25 cellular contexts compared by ENCODE assay signal in the genomic region with DNA sequence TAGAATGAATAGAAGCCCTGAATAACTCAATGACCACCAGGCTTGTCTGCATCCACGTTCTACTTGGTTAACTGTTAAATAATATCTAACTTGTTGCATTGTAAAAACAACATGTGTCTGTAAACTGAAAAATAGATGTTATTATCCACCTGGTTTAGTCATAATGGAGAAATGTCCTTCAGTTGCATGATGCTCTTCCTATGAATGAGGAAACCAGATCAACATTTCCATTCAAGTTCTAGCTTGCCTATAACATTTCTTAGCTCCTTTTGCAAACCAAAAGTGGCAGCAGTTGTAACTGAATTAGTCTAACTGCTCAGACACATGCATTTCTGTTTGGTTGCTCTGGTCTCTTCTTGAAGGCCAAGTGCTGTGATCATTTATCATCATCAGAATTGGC.
"Had no signal": no experiment of that assay in that cellular context is flagged by ENCODE, and none has a peak within 500 bp of the region (broad histone marks: within the 10 kb centered on the region; RNA-seq: fewer than 3 reads in every experiment).

No MANE protein-coding gene starts in this region.

- H3K27ac Mint-ChIP-seq: activated CD8-positive, alpha-beta T cell treated with anti-CD3 and anti-CD28 coated beads, Interleukin-2, amount 10 ng/mL, durations not matched to agents 7 days and 5 days; activated naive CD8-positive, alpha-beta T cell treated with anti-CD3 and anti-CD28 coated beads, Interleukin-2, amount 50 U/mL, for 24 hours; activated T-helper 1 cell treated with anti-CD3 and anti-CD28 coated beads, Interleukin-12 subunit alpha, Interleukin-12 subunit beta, Interleukin-2, Interleukin-4 antibody, amounts not matched to agents 30 ng/mL and 10 ng/mL and 1 ng/mL, durations not matched to agents 14 hours and 24 hours and 36 hours; dendritic cell treated with granulocyte-macrophage colony-stimulating factor and Interleukin-4, amounts not matched to agents 40 ng/mL and 50 ng/mL, for 4 days; memory B cell had no signal

- ATAC-seq: activated CD8-positive, alpha-beta T cell treated with anti-CD3 and anti-CD28 coated beads, Interleukin-2, amount 10 ng/mL, durations not matched to agents 7 days and 5 days; activated naive CD8-positive, alpha-beta T cell treated with anti-CD3 and anti-CD28 coated beads, Interleukin-2, amount 50 U/mL, for 24 hours; esophagus mucosa; gastrocnemius medialis; left cardiac atrium; mucosa of descending colon had no signal

- H3K27me3 Mint-ChIP-seq: memory B cell had no signal

- H3K9me3 Mint-ChIP-seq: activated naive CD8-positive, alpha-beta T cell treated with anti-CD3 and anti-CD28 coated beads, Interleukin-2, amount 50 U/mL, for 24 hours; activated T-helper 1 cell treated with anti-CD3 and anti-CD28 coated beads, Interleukin-12 subunit alpha, Interleukin-12 subunit beta, Interleukin-2, Interleukin-4 antibody, amounts not matched to agents 30 ng/mL and 10 ng/mL and 1 ng/mL, durations not matched to agents 14 hours and 24 hours and 36 hours; dendritic cell treated with granulocyte-macrophage colony-stimulating factor and Interleukin-4, amounts not matched to agents 40 ng/mL and 50 ng/mL, for 4 days; memory B cell had no signal

- H3K27me3 ChIP-seq: gastrocnemius medialis, sigmoid colon, testis, vagina had no signal

- FAIRE-seq: endometrium had no signal

- H3K27ac ChIP-seq: gastrocnemius medialis, sigmoid colon, testis, vagina had no signal

- H3K4me3 Mint-ChIP-seq: activated CD8-positive, alpha-beta T cell treated with anti-CD3 and anti-CD28 coated beads, Interleukin-2, amount 10 ng/mL, durations not matched to agents 7 days and 5 days; activated naive CD8-positive, alpha-beta T cell treated with anti-CD3 and anti-CD28 coated beads, Interleukin-2, amount 50 U/mL, for 24 hours; activated T-helper 1 cell treated with anti-CD3 and anti-CD28 coated beads, Interleukin-12 subunit alpha, Interleukin-12 subunit beta, Interleukin-2, Interleukin-4 antibody, amounts not matched to agents 30 ng/mL and 10 ng/mL and 1 ng/mL, durations not matched to agents 14 hours and 24 hours and 36 hours; dendritic cell treated with granulocyte-macrophage colony-stimulating factor and Interleukin-4, amounts not matched to agents 40 ng/mL and 50 ng/mL, for 4 days; memory B cell had no signal

- H3K9me3 ChIP-seq: gastrocnemius medialis, mucosa of descending colon, sigmoid colon, testis, vagina had no signal

- DNase-seq: activated CD4-positive, alpha-beta T cell treated with anti-CD3 and anti-CD28 coated beads for 1 hour; activated CD4-positive, alpha-beta T cell treated with anti-CD3 and anti-CD28 coated beads, Interleukin-2, amount 50 U/mL, for 1 hour; activated CD8-positive, alpha-beta T cell treated with anti-CD3 and anti-CD28 coated beads, Interleukin-2, amount 10 ng/mL, durations not matched to agents 7 days and 5 days; activated gamma-delta T cell; activated naive CD4-positive, alpha-beta T cell treated with anti-CD3 and anti-CD28 coated beads, Interleukin-2, amount 50 U/mL, for 16 hours; activated naive CD8-positive, alpha-beta T cell treated with anti-CD3 and anti-CD28 coated beads, Interleukin-2, amount 50 U/mL, for 24 hours; effector CD4-positive, alpha-beta T cell; gastrocnemius medialis; hippocampal formation; left cardiac atrium; mucosa of descending colon; nucleus accumbens; sigmoid colon; stimulated activated CD4-positive, alpha-beta T cell treated with anti-CD3 and anti-CD28 coated beads, Interleukin-2, amount 100 ng/mL, for 48 hours; stimulated activated CD8-positive, alpha-beta memory T cell treated with anti-CD3 and anti-CD28 coated beads, Interleukin-4, amount 100 ng/mL, for 48 hours; stimulated activated naive CD4-positive, alpha-beta T cell; T-helper 9 cell; testis had no signal

- H3K4me3 ChIP-seq: gastrocnemius medialis, mucosa of descending colon, sigmoid colon, smooth muscle cell, testis, vagina had no signal

- H3K4me1 ChIP-seq: gastrocnemius medialis, sigmoid colon, testis, vagina had no signal

- H3K36me3 ChIP-seq: gastrocnemius medialis, sigmoid colon, vagina had no signal

- H3K36me3 Mint-ChIP-seq: memory B cell had no signal

- H3K4me2 ChIP-seq: smooth muscle cell had no signal
